In the genomic region with DNA sequence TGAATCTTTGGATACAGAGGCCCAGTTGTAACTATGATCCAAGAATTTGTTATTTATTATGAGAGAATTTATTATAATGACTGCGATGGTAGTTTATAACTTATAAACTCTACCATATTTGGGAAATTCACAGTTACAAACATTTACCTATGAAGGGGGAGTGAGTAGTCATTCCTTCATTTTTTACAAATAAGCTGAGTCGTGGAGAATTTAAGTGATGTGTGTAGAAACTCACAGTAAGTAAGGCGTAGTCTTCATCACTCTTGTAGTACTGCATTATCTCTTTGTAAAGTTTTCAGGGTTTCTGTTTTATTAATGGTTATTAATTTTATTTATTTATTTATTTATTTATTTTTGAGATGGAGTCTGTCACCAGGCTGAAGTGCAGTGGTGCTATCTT, we compare ENCODE assay signal across 4 cellular contexts.
TF ChIP-seq lines count a peak whose summit lies in the region.

No MANE protein-coding gene starts in this region.

TF ChIP-seq in HepG2, 621 proteins besides CTCF, POLR2A, EP300 and RAD21 (continues in another document):
- TF ChIP-seq HCFC1 (IDR thresholded peaks at IDR 0.05; ENCODE audit: low read depth, low read length) (no peak), ZNF260 (CRISPR knock-in tag; IDR thresholded peaks at IDR 0.05; ENCODE audit: borderline replicate concordance, low read depth) (no peak), ZMAT3 (CRISPR knock-in tag; conservative IDR thresholded peaks at IDR 0.05) (no peak), MAFF (IDR thresholded peaks at IDR 0.05; ENCODE audit: low read depth, low read length) (peak; percentile 83), POLR2G (IDR thresholded peaks at IDR 0.05; ENCODE audit: low read depth, low read length) (no peak), FOXC1 (CRISPR knock-in tag; IDR thresholded peaks at IDR 0.05; ENCODE audit: borderline replicate concordance) (no peak), KLF11 (CRISPR knock-in tag; IDR thresholded peaks at IDR 0.05) (no peak)
- TF ChIP-seq, protein P1, sequence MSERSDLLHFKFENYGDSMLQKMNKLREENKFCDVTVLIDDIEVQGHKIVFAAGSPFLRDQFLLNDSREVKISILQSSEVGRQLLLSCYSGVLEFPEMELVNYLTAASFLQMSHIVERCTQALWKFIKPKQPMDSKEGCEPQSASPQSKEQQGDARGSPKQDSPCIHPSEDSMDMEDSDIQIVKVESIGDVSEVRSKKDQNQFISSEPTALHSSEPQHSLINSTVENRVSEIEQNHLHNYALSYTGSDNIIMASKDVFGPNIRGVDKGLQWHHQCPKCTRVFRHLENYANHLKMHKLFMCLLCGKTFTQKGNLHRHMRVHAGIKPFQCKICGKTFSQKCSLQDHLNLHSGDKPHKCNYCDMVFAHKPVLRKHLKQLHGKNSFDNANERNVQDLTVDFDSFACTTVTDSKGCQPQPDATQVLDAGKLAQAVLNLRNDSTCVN (CRISPR knock-in tag; IDR thresholded peaks at IDR 0.05; ENCODE audit: borderline replicate concordance) = no peak
- TF ChIP-seq, protein P2, sequence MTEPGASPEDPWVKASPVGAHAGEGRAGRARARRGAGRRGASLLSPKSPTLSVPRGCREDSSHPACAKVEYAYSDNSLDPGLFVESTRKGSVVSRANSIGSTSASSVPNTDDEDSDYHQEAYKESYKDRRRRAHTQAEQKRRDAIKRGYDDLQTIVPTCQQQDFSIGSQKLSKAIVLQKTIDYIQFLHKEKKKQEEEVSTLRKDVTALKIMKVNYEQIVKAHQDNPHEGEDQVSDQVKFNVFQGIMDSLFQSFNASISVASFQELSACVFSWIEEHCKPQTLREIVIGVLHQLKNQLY (CRISPR knock-in tag; IDR thresholded peaks at IDR 0.05) = no peak
- TF ChIP-seq, protein P3, sequence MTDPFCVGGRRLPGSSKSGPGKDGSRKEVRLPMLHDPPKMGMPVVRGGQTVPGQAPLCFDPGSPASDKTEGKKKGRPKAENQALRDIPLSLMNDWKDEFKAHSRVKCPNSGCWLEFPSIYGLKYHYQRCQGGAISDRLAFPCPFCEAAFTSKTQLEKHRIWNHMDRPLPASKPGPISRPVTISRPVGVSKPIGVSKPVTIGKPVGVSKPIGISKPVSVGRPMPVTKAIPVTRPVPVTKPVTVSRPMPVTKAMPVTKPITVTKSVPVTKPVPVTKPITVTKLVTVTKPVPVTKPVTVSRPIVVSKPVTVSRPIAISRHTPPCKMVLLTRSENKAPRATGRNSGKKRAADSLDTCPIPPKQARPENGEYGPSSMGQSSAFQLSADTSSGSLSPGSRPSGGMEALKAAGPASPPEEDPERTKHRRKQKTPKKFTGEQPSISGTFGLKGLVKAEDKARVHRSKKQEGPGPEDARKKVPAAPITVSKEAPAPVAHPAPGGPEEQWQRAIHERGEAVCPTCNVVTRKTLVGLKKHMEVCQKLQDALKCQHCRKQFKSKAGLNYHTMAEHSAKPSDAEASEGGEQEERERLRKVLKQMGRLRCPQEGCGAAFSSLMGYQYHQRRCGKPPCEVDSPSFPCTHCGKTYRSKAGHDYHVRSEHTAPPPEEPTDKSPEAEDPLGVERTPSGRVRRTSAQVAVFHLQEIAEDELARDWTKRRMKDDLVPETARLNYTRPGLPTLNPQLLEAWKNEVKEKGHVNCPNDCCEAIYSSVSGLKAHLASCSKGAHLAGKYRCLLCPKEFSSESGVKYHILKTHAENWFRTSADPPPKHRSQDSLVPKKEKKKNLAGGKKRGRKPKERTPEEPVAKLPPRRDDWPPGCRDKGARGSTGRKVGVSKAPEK (CRISPR knock-in tag; IDR thresholded peaks at IDR 0.05; ENCODE audit: borderline replicate concordance) = no peak

TF ChIP-seq in A549, 52 proteins besides CTCF, POLR2A, EP300 and RAD21:
- TF ChIP-seq MAFK (IDR thresholded peaks at IDR 0.05; ENCODE audit: partially characterized antibody) (peak; percentile 47), CHD2 (IDR thresholded peaks at IDR 0.05; ENCODE audit: low read length, partially characterized antibody) (no peak), GATA3 (IDR thresholded peaks at IDR 0.05; ENCODE audit: borderline replicate concordance) (no peak), EHF (CRISPR knock-in tag; IDR thresholded peaks at IDR 0.05) (no peak)
TF ChIP-seq in A549: peak in this region for 1.

TF ChIP-seq in GM23338, 12 proteins besides CTCF, POLR2A, EP300 and RAD21 (continues in another document):
- no peak for TF ChIP-seq EZH2 (IDR thresholded peaks at IDR 0.05; ENCODE audit: low read depth, unreplicated experiment)
- no peak for TF ChIP-seq POLR2AphosphoS5 (IDR thresholded peaks at IDR 0.05; ENCODE audit: low read depth)
- TF ChIP-seq, protein P4, sequence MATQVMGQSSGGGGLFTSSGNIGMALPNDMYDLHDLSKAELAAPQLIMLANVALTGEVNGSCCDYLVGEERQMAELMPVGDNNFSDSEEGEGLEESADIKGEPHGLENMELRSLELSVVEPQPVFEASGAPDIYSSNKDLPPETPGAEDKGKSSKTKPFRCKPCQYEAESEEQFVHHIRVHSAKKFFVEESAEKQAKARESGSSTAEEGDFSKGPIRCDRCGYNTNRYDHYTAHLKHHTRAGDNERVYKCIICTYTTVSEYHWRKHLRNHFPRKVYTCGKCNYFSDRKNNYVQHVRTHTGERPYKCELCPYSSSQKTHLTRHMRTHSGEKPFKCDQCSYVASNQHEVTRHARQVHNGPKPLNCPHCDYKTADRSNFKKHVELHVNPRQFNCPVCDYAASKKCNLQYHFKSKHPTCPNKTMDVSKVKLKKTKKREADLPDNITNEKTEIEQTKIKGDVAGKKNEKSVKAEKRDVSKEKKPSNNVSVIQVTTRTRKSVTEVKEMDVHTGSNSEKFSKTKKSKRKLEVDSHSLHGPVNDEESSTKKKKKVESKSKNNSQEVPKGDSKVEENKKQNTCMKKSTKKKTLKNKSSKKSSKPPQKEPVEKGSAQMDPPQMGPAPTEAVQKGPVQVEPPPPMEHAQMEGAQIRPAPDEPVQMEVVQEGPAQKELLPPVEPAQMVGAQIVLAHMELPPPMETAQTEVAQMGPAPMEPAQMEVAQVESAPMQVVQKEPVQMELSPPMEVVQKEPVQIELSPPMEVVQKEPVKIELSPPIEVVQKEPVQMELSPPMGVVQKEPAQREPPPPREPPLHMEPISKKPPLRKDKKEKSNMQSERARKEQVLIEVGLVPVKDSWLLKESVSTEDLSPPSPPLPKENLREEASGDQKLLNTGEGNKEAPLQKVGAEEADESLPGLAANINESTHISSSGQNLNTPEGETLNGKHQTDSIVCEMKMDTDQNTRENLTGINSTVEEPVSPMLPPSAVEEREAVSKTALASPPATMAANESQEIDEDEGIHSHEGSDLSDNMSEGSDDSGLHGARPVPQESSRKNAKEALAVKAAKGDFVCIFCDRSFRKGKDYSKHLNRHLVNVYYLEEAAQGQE (IDR thresholded peaks at IDR 0.05; ENCODE audit: unreplicated experiment) = no peak

TF ChIP-seq in K562, 482 proteins besides CTCF, POLR2A, EP300 and RAD21 (continues in another document):
- TF ChIP-seq FOXP1 (CRISPR knock-in tag; IDR thresholded peaks at IDR 0.05) (no peak), SRSF9 (IDR thresholded peaks at IDR 0.05; ENCODE audit: borderline replicate concordance, low read depth, low read length) (no peak), ZBTB1 (CRISPR knock-in tag; IDR thresholded peaks at IDR 0.05; ENCODE audit: borderline replicate concordance, low read depth) (no peak), SETDB1 (IDR thresholded peaks at IDR 0.05; ENCODE audit: low read length) (no peak), MTA3 (IDR thresholded peaks at IDR 0.05; ENCODE audit: borderline replicate concordance) (no peak), MAFG (tag; conservative IDR thresholded peaks at IDR 0.05) (peak; percentile 39), ARID1B (IDR thresholded peaks at IDR 0.05) (no peak), ZNF354B (CRISPR knock-in tag; IDR thresholded peaks at IDR 0.05) (no peak), ZNF184 (CRISPR knock-in tag; IDR thresholded peaks at IDR 0.05) (no peak), MAFK (IDR thresholded peaks at IDR 0.05; ENCODE audit: low read length) (peak; percentile 31; the same call in 1 of the 2 replicates), XRCC5 (IDR thresholded peaks at IDR 0.05; ENCODE audit: low read depth, low read length) (no peak), ZNF274 (IDR thresholded peaks at IDR 0.05; ENCODE audit: borderline replicate concordance, low read depth, low read length) (no peak), LARP7 (IDR thresholded peaks at IDR 0.05) (no peak), C11orf30 (IDR thresholded peaks at IDR 0.05; ENCODE audit: low read depth) (peak; percentile 59), RFX7 (CRISPR knock-in tag; IDR thresholded peaks at IDR 0.05) (no peak), MAFF (IDR thresholded peaks at IDR 0.05; ENCODE audit: low read length) (peak; percentile 48; the same call in 1 of the 2 replicates), EP400 (IDR thresholded peaks at IDR 0.05) (no peak), ZNF316 (IDR thresholded peaks at IDR 0.05) (peak; percentile 65), NFXL1 (CRISPR knock-in tag; IDR thresholded peaks at IDR 0.05) (no peak)
- TF ChIP-seq, protein P5, sequence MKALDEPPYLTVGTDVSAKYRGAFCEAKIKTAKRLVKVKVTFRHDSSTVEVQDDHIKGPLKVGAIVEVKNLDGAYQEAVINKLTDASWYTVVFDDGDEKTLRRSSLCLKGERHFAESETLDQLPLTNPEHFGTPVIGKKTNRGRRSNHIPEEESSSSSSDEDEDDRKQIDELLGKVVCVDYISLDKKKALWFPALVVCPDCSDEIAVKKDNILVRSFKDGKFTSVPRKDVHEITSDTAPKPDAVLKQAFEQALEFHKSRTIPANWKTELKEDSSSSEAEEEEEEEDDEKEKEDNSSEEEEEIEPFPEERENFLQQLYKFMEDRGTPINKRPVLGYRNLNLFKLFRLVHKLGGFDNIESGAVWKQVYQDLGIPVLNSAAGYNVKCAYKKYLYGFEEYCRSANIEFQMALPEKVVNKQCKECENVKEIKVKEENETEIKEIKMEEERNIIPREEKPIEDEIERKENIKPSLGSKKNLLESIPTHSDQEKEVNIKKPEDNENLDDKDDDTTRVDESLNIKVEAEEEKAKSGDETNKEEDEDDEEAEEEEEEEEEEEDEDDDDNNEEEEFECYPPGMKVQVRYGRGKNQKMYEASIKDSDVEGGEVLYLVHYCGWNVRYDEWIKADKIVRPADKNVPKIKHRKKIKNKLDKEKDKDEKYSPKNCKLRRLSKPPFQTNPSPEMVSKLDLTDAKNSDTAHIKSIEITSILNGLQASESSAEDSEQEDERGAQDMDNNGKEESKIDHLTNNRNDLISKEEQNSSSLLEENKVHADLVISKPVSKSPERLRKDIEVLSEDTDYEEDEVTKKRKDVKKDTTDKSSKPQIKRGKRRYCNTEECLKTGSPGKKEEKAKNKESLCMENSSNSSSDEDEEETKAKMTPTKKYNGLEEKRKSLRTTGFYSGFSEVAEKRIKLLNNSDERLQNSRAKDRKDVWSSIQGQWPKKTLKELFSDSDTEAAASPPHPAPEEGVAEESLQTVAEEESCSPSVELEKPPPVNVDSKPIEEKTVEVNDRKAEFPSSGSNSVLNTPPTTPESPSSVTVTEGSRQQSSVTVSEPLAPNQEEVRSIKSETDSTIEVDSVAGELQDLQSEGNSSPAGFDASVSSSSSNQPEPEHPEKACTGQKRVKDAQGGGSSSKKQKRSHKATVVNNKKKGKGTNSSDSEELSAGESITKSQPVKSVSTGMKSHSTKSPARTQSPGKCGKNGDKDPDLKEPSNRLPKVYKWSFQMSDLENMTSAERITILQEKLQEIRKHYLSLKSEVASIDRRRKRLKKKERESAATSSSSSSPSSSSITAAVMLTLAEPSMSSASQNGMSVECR (CRISPR knock-in tag; IDR thresholded peaks at IDR 0.05) = no peak
- TF ChIP-seq, protein P6, sequence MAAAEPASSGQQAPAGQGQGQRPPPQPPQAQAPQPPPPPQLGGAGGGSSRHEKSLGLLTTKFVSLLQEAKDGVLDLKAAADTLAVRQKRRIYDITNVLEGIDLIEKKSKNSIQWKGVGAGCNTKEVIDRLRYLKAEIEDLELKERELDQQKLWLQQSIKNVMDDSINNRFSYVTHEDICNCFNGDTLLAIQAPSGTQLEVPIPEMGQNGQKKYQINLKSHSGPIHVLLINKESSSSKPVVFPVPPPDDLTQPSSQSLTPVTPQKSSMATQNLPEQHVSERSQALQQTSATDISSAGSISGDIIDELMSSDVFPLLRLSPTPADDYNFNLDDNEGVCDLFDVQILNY (CRISPR knock-in tag; IDR thresholded peaks at IDR 0.05) = no peak
- TF ChIP-seq, protein P7, sequence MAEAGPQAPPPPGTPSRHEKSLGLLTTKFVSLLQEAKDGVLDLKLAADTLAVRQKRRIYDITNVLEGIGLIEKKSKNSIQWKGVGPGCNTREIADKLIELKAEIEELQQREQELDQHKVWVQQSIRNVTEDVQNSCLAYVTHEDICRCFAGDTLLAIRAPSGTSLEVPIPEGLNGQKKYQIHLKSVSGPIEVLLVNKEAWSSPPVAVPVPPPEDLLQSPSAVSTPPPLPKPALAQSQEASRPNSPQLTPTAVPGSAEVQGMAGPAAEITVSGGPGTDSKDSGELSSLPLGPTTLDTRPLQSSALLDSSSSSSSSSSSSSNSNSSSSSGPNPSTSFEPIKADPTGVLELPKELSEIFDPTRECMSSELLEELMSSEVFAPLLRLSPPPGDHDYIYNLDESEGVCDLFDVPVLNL (CRISPR knock-in tag; IDR thresholded peaks at IDR 0.05; ENCODE audit: low read depth) = no peak
- TF ChIP-seq, protein P8, sequence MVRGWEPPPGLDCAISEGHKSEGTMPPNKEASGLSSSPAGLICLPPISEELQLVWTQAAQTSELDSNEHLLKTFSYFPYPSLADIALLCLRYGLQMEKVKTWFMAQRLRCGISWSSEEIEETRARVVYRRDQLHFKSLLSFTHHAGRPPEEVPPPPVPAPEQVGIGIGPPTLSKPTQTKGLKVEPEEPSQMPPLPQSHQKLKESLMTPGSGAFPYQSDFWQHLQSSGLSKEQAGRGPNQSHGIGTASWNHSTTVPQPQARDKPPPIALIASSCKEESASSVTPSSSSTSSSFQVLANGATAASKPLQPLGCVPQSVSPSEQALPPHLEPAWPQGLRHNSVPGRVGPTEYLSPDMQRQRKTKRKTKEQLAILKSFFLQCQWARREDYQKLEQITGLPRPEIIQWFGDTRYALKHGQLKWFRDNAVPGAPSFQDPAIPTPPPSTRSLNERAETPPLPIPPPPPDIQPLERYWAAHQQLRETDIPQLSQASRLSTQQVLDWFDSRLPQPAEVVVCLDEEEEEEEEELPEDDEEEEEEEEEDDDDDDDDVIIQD (CRISPR knock-in tag; IDR thresholded peaks at IDR 0.05) = no peak
- TF ChIP-seq, protein P9, sequence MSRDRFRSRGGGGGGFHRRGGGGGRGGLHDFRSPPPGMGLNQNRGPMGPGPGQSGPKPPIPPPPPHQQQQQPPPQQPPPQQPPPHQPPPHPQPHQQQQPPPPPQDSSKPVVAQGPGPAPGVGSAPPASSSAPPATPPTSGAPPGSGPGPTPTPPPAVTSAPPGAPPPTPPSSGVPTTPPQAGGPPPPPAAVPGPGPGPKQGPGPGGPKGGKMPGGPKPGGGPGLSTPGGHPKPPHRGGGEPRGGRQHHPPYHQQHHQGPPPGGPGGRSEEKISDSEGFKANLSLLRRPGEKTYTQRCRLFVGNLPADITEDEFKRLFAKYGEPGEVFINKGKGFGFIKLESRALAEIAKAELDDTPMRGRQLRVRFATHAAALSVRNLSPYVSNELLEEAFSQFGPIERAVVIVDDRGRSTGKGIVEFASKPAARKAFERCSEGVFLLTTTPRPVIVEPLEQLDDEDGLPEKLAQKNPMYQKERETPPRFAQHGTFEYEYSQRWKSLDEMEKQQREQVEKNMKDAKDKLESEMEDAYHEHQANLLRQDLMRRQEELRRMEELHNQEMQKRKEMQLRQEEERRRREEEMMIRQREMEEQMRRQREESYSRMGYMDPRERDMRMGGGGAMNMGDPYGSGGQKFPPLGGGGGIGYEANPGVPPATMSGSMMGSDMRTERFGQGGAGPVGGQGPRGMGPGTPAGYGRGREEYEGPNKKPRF (IDR thresholded peaks at IDR 0.05; ENCODE audit: low read depth, low read length) = no peak
- TF ChIP-seq, protein P10, sequence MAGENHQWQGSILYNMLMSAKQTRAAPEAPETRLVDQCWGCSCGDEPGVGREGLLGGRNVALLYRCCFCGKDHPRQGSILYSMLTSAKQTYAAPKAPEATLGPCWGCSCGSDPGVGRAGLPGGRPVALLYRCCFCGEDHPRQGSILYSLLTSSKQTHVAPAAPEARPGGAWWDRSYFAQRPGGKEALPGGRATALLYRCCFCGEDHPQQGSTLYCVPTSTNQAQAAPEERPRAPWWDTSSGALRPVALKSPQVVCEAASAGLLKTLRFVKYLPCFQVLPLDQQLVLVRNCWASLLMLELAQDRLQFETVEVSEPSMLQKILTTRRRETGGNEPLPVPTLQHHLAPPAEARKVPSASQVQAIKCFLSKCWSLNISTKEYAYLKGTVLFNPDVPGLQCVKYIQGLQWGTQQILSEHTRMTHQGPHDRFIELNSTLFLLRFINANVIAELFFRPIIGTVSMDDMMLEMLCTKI (IDR thresholded peaks at IDR 0.05; ENCODE audit: partially characterized antibody) = no peak
